In the genomic region with DNA sequence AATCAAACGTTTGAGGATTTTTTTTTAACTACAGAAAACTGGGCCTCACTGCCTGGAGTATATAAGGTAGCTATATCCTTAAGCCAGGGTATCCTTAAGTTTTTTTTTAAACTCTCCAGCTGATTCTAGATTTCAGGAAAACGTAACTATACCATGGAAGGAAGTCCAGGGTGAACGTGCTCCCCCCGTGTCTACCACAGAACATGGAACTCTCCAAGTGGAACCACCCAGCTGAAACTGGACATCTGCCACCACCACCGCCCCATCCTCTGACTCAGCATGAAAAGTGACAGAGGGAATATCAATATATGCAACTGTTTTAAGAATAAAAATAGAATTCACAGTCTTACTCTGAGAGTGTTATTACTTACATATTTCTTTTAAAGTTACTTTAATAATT, we compare ENCODE assay signal across 14 cellular contexts.
A peak's percentile ranks its signal among the peaks of the same experiment; 100 is the strongest.
DNase-seq lines count a peak whose midpoint lies in the region; TF ChIP-seq lines count a peak whose summit lies in the region.
"Had no signal": no experiment of that assay in that cellular context is flagged by ENCODE, and none has a peak within 500 bp of the region (broad histone marks: within the 10 kb centered on the region; RNA-seq: fewer than 3 reads in every experiment).

No MANE protein-coding gene starts in this region.

- no peaks in the 10 kb centered on the region for H3K27me3 Mint-ChIP-seq in activated naive CD4-positive, alpha-beta T cell treated with anti-CD3 and anti-CD28 coated beads for 36 hours (ENCODE audit: low read depth)
- H3K27me3 Mint-ChIP-seq: naive B cell had no signal

- H3K9me3 ChIP-seq in BLaER1 = no peaks in the 10 kb centered on the region
- no peaks in the 10 kb centered on the region for H3K9me3 ChIP-seq in esophagus squamous epithelium
- H3K9me3 ChIP-seq: stomach had no signal

- peaks cover 54% of the 10 kb centered on the region for H3K36me3 Mint-ChIP-seq in activated naive CD4-positive, alpha-beta T cell treated with anti-CD3 and anti-CD28 coated beads for 36 hours (ENCODE audit: low read depth)

- H4K20me1 ChIP-seq in BLaER1 = no peaks in the 10 kb centered on the region

- 0 out of 2 replicates have a peak overlapping the region, but pooled peaks have one; percentile 25 for H3K4me2 ChIP-seq in BLaER1
- H3K4me2 ChIP-seq: hepatocyte had no signal

- H3K27ac Mint-ChIP-seq in activated naive CD4-positive, alpha-beta T cell treated with anti-CD3 and anti-CD28 coated beads for 36 hours = no peak overlapping the region
- H3K27ac Mint-ChIP-seq: activated T-cell treated with anti-CD3 and anti-CD28 coated beads, Interleukin-2, amount 50 U/mL, for 72 hours; naive B cell had no signal

- CTCF ChIA-PET in activated naive CD4-positive, alpha-beta T cell treated with anti-CD3 and anti-CD28 coated beads for 36 hours (lab: Charles Lee) = no interaction called here

- DNase-seq in HT1080 (ENCODE audit: low read depth) = peak; percentile 69
- peak; percentile 1 for DNase-seq in esophagus squamous epithelium (lab: John Stamatoyannopoulos, UW)
- DNase-seq in lung microvascular endothelial cell (ENCODE audit: low read depth in 2 of 2) = peak; percentile 65 to 80
- no peak for DNase-seq in NCI-H748 (lab: John Stamatoyannopoulos, UW; ENCODE audit: unreplicated experiment)
- no peak for DNase-seq in activated naive CD4-positive, alpha-beta T cell treated with anti-CD3 and anti-CD28 coated beads for 36 hours
- no peak for DNase-seq in head of caudate nucleus
- DNase-seq in NCI-H226 = no peak
- DNase-seq: activated T-cell treated with anti-CD3 and anti-CD28 coated beads, Interleukin-2, amount 50 U/mL, for 72 hours; central memory CD4-positive, alpha-beta T cell; naive B cell; NCI-H1417; stomach had no signal

- H3K4me1 ChIP-seq in BLaER1 (peaks cover 17% of the 10 kb centered on the region), esophagus squamous epithelium (peaks cover 0 to 11% (median 0%) of the 10 kb centered on the region in 3 donors)

- H3K27me3 ChIP-seq in BLaER1 (no peaks in the 10 kb centered on the region), esophagus squamous epithelium (no peaks in the 10 kb centered on the region)
- H3K27me3 ChIP-seq: hepatocyte, stomach had no signal

- no peaks in the 10 kb centered on the region for H3K4me1 Mint-ChIP-seq in activated naive CD4-positive, alpha-beta T cell treated with anti-CD3 and anti-CD28 coated beads for 36 hours (ENCODE audit: low read depth)

- TF ChIP-seq POLR2A in esophagus squamous epithelium (IDR thresholded peaks at IDR 0.05) = no peak

- peaks cover 1% of the 10 kb centered on the region for H3K9me3 Mint-ChIP-seq in activated naive CD4-positive, alpha-beta T cell treated with anti-CD3 and anti-CD28 coated beads for 36 hours
- H3K9me3 Mint-ChIP-seq: activated T-cell treated with anti-CD3 and anti-CD28 coated beads, Interleukin-2, amount 50 U/mL, for 72 hours; naive B cell had no signal

- no peak overlapping the region for H3K9ac ChIP-seq in BLaER1

- intact Hi-C loops in esophagus squamous epithelium (cut with DNase I) = no loop called here
- intact Hi-C loops in activated naive CD4-positive, alpha-beta T cell treated with anti-CD3 and anti-CD28 coated beads for 36 hours (cut with micrococcal nuclease) = no loop called here
- intact Hi-C loops in head of caudate nucleus (cut with DNase I) = no loop called here

- 52 to 59% methylated on average over 5 of the region's 5 CpGs for WGBS in esophagus squamous epithelium, 2 donors

- H3K27ac ChIP-seq in BLaER1 (no peak overlapping the region), esophagus squamous epithelium (no peak overlapping the region)
- H3K27ac ChIP-seq: hepatocyte, stomach had no signal

- H3K36me3 ChIP-seq in BLaER1 = peaks cover 59% of the 10 kb centered on the region
- H3K36me3 ChIP-seq in esophagus squamous epithelium = peaks cover 0 to 63% (median 0%) of the 10 kb centered on the region in 3 donors

- no peak overlapping the region for H3K4me3 Mint-ChIP-seq in activated naive CD4-positive, alpha-beta T cell treated with anti-CD3 and anti-CD28 coated beads for 36 hours
- H3K4me3 Mint-ChIP-seq: activated T-cell treated with anti-CD3 and anti-CD28 coated beads, Interleukin-2, amount 50 U/mL, for 72 hours; naive B cell had no signal

- TF ChIP-seq CTCF in esophagus squamous epithelium (IDR thresholded peaks at IDR 0.05) = no peak

- H3K4me3 ChIP-seq in BLaER1 = no peak overlapping the region
- H3K4me3 ChIP-seq in esophagus squamous epithelium = no peak overlapping the region
- H3K4me3 ChIP-seq: hepatocyte, stomach had no signal

Comparison
In these comparisons a context has a peak if more than half of its experiments do, and no peak if none do; other contexts are left out.
1. DNase-seq: peak in HT1080 (single experiment), esophagus squamous epithelium (single experiment) and lung microvascular endothelial cell (2 of 2); none in NCI-H748 (single experiment), activated naive CD4-positive, alpha-beta T cell treated with anti-CD3 and anti-CD28 coated beads for 36 hours (single experiment), head of caudate nucleus (0 of 42) and NCI-H226 (single experiment).